Comparison of ENCODE assay signal across 17 cellular contexts in genomic region chr13:40878823-40879222, GRCh38.
DNase-seq lines count a peak whose midpoint lies in the region; ATAC-seq, FAIRE-seq and TF ChIP-seq lines count a peak whose summit lies in the region.
"Had no signal": no experiment of that assay in that cellular context is flagged by ENCODE, and none has a peak within 500 bp of the region (broad histone marks: within the 10 kb centered on the region; RNA-seq: fewer than 3 reads in every experiment).

No MANE protein-coding gene starts in this region.

- ATAC-seq in HepG2 (no peak), right lobe of liver (no peak), left ventricle myocardium superior (peak; percentile 70), HG02610 (IDR thresholded peaks at IDR 0.05; ENCODE audit: unreplicated experiment) (no peak)

- H3K9ac ChIP-seq in HepG2 (ENCODE audit: insufficient read depth, low read depth, low read length) (no peak overlapping the region), astrocyte (ENCODE audit: low read length) (no peak overlapping the region)
- H3K9ac ChIP-seq: GM23248 had no signal

- H3K4me2 ChIP-seq in HepG2 (ENCODE audit: low read depth, low read length) (0 out of 2 replicates have a peak overlapping the region, but pooled peaks have one; percentile 7), astrocyte (ENCODE audit: low read length) (no peak overlapping the region)

- peaks cover 25% of the 10 kb centered on the region for H3K4me1 ChIP-seq in HepG2 (ENCODE audit: insufficient read depth, low read length)
- H3K4me1 ChIP-seq in right lobe of liver: peaks cover 0 to 5% (median 0%) of the 10 kb centered on the region in 4 donors
- H3K4me1 ChIP-seq in astrocyte (ENCODE audit: insufficient read depth, low read length): no peaks in the 10 kb centered on the region
- H3K4me1 ChIP-seq in thyroid gland: peaks cover 61% of the 10 kb centered on the region in 2 donors
- H3K4me1 ChIP-seq in CD8-positive, alpha-beta memory T cell (ENCODE audit: insufficient read depth, low read length): no peaks in the 10 kb centered on the region
- H3K4me1 ChIP-seq: BE2C, Caco-2, HAP-1 had no signal

- H3K27ac Mint-ChIP-seq in astrocyte (ENCODE audit: unreplicated experiment): peak overlapping the region; percentile 51
- no peak overlapping the region for H3K27ac Mint-ChIP-seq in CD8-positive, alpha-beta memory T cell

- BruUV-seq in HepG2 (replicated peaks; lab: Mats Ljungman, UMichigan): no TSS peak

- intact Hi-C loops in HepG2 (cut with micrococcal nuclease; ENCODE audit: unreplicated experiment) (no loop called here), right lobe of liver (cut with DNase I) (no loop called here), left ventricle myocardium superior (cut with micrococcal nuclease) (no loop called here), thyroid gland (cut with DNase I) (no loop called here)

- H3K27me3 ChIP-seq in HepG2 (ENCODE audit: control insufficient read depth in 1 of 2, insufficient read depth in 2 of 2, low read length in 2 of 2) (no peaks in the 10 kb centered on the region), right lobe of liver (no peaks in the 10 kb centered on the region), astrocyte (ENCODE audit: insufficient read depth, low read length) (no peaks in the 10 kb centered on the region), thyroid gland (no peaks in the 10 kb centered on the region)
- no peaks in the 10 kb centered on the region for H3K27me3 ChIP-seq in CD8-positive, alpha-beta memory T cell (ENCODE audit: insufficient read depth, low read length, poor library complexity, severe bottlenecking)
- H3K27me3 ChIP-seq: BE2C had no signal

- WGBS in HepG2 (ENCODE audit: low lambda C conversion rate): 90% methylated on average over 7 of the region's 7 CpGs
- 86% methylated on average over 7 of the region's 7 CpGs for WGBS in right lobe of liver (ENCODE audit: insufficient coverage, low coverage, low lambda C conversion rate, missing lambda C conversion rate)
- 50% methylated on average over 7 of the region's 7 CpGs for WGBS in thyroid gland, 2 donors

- H3K4me3 ChIP-seq in HepG2 (replicated peaks in 1 of 3; ENCODE audit: insufficient read depth in 1 of 3, low read depth in 2 of 3, low read length in 3 of 3) (no peak overlapping the region), right lobe of liver (no peak overlapping the region), astrocyte (ENCODE audit: insufficient read depth, low read depth, low read length) (no peak overlapping the region), thyroid gland (replicated peaks in 1 of 3) (no peak overlapping the region)
- H3K4me3 ChIP-seq in CD8-positive, alpha-beta memory T cell (ENCODE audit: low read length): no peak overlapping the region
- H3K4me3 ChIP-seq: GM23248, HAP-1 had no signal

- no peak for TF ChIP-seq POLR2A in HepG2 (IDR thresholded peaks at IDR 0.05; ENCODE audit: insufficient read depth in 1 of 2, low read depth in 2 of 2, low read length in 2 of 2)
- TF ChIP-seq POLR2A in right lobe of liver (IDR thresholded peaks at IDR 0.05): no peak
- no peak for TF ChIP-seq POLR2A in thyroid gland (IDR thresholded peaks at IDR 0.05)

- POLR2A ChIA-PET in HepG2 (lab: Yijun Ruan, JAX): no interaction called here
- POLR2A ChIA-PET in CD8-positive, alpha-beta memory T cell (lab: Charles Lee): no interaction called here

- DNase-seq in HepG2 (ENCODE audit: low spot score) (no peak), right lobe of liver (no peak), astrocyte (ENCODE audit: low read depth) (no peak), left ventricle myocardium superior (no peak), thyroid gland (peak; percentile 75 to 80), GM19240 (ENCODE audit: insufficient read length, low spot score) (no peak)
- DNase-seq in CD8-positive, alpha-beta memory T cell: no peak
- DNase-seq: BE2C; C1 segment of cervical spinal cord; Caco-2; CD4-positive, CD25-positive, alpha-beta regulatory T cell; GF-D8; GM23248 had no signal

- H3K36me3 Mint-ChIP-seq in astrocyte (ENCODE audit: low read depth, unreplicated experiment): peaks cover 42% of the 10 kb centered on the region
- peaks cover 33 to 85% (median 80%) of the 10 kb centered on the region in 3 donors for H3K36me3 Mint-ChIP-seq in CD8-positive, alpha-beta memory T cell

- H3K9me3 Mint-ChIP-seq in astrocyte (ENCODE audit: unreplicated experiment): peaks cover 21% of the 10 kb centered on the region
- H3K9me3 Mint-ChIP-seq in CD8-positive, alpha-beta memory T cell: peaks cover 19 to 79% (median 62%) of the 10 kb centered on the region in 5 donors

- no peaks in the 10 kb centered on the region for H3K27me3 Mint-ChIP-seq in astrocyte (ENCODE audit: low read depth, unreplicated experiment)
- H3K27me3 Mint-ChIP-seq in CD8-positive, alpha-beta memory T cell: no peaks in the 10 kb centered on the region
- H3K27me3 Mint-ChIP-seq: CD4-positive, CD25-positive, alpha-beta regulatory T cell had no signal

- H2AFZ ChIP-seq in HepG2 (ENCODE audit: low read length): no peak overlapping the region
- H2AFZ ChIP-seq in astrocyte (ENCODE audit: low read depth, low read length): no peak overlapping the region
- H2AFZ ChIP-seq: GM23248 had no signal

- H3K36me3 ChIP-seq in HepG2 (replicated peaks in 1 of 2; ENCODE audit: control insufficient read depth in 1 of 2, insufficient read depth in 2 of 2, low read length in 2 of 2) (peaks cover 0 to 7% of the 10 kb centered on the region in 2 experiments; a peak in 1 of 5 replicates), right lobe of liver (peaks cover 0 to 3% (median 0%) of the 10 kb centered on the region in 4 donors), astrocyte (ENCODE audit: insufficient read depth, low read length) (no peaks in the 10 kb centered on the region), thyroid gland (no peaks in the 10 kb centered on the region)
- H3K36me3 ChIP-seq in CD8-positive, alpha-beta memory T cell (ENCODE audit: insufficient read depth, low read length): no peaks in the 10 kb centered on the region
- H3K36me3 ChIP-seq: BE2C, HAP-1 had no signal

- no peaks in the 10 kb centered on the region for H4K20me1 ChIP-seq in HepG2 (ENCODE audit: insufficient read depth, low read length)
- no peaks in the 10 kb centered on the region for H4K20me1 ChIP-seq in astrocyte (ENCODE audit: insufficient read depth, low read length)

- CTCF ChIA-PET in HepG2 (lab: Yijun Ruan, JAX; ENCODE audit: low intra/inter-chr PET ratio, low total read pairs): no interaction called here
- CTCF ChIA-PET in CD8-positive, alpha-beta memory T cell (lab: Charles Lee): no interaction called here

- H3K4me1 Mint-ChIP-seq in astrocyte (ENCODE audit: low read depth, unreplicated experiment): peaks cover 2% of the 10 kb centered on the region
- peaks cover 20 to 21% (median 20%) of the 10 kb centered on the region in 3 donors for H3K4me1 Mint-ChIP-seq in CD8-positive, alpha-beta memory T cell

- peaks cover 47% of the 10 kb centered on the region for H3K9me3 ChIP-seq in HepG2 (ENCODE audit: low read length)
- H3K9me3 ChIP-seq in right lobe of liver: peaks cover 0 to 4% (median 1%) of the 10 kb centered on the region in 4 donors
- H3K9me3 ChIP-seq in astrocyte (ENCODE audit: insufficient read depth, low read depth, low read length): peaks cover 13% of the 10 kb centered on the region
- H3K9me3 ChIP-seq in thyroid gland: no peaks in the 10 kb centered on the region
- peaks cover 23% of the 10 kb centered on the region for H3K9me3 ChIP-seq in CD8-positive, alpha-beta memory T cell (ENCODE audit: low read length)
- H3K9me3 ChIP-seq: BE2C, HAP-1 had no signal

- no peak for TF ChIP-seq RAD21 in HepG2 (CRISPR knock-in tag; IDR thresholded peaks at IDR 0.05)

- H3K27ac ChIP-seq in HepG2 (ENCODE audit: extremely low read length, insufficient read depth, low read length) (no peak overlapping the region), right lobe of liver (no peak overlapping the region), astrocyte (ENCODE audit: low read depth, low read length) (no peak overlapping the region), thyroid gland (peak overlapping the region; percentile 82 to 91 (median 89))
- no peak overlapping the region for H3K27ac ChIP-seq in CD8-positive, alpha-beta memory T cell (ENCODE audit: low read depth, low read length)
- H3K27ac ChIP-seq: GM23248 had no signal

- TF ChIP-seq EP300 in HepG2 (IDR thresholded peaks at IDR 0.05; ENCODE audit: low read depth in 2 of 2, low read length in 2 of 2): no peak
- no peak for TF ChIP-seq EP300 in HepG2 (CRISPR knock-in tag; IDR thresholded peaks at IDR 0.05; ENCODE audit: borderline replicate concordance)

- FAIRE-seq in HepG2 (lab: Jason Lieb, UNC) (no peak), astrocyte (lab: Jason Lieb, UNC) (no peak)
- FAIRE-seq: A204.1, D721Med had no signal

- no peak overlapping the region for H3K4me3 Mint-ChIP-seq in astrocyte (ENCODE audit: unreplicated experiment)
- H3K4me3 Mint-ChIP-seq in CD8-positive, alpha-beta memory T cell: no peak overlapping the region
- H3K4me3 Mint-ChIP-seq: CD4-positive, CD25-positive, alpha-beta regulatory T cell had no signal

- H3K79me2 ChIP-seq in HepG2 (ENCODE audit: insufficient read depth, low read length) (no peaks in the 10 kb centered on the region), astrocyte (ENCODE audit: insufficient read depth, low read length) (no peaks in the 10 kb centered on the region)

- TF ChIP-seq CTCF in HepG2 (CRISPR knock-in tag; IDR thresholded peaks at IDR 0.05) (no peak), right lobe of liver (IDR thresholded peaks at IDR 0.05) (no peak), astrocyte (IDR thresholded peaks at IDR 0.05; ENCODE audit: insufficient read depth, low read depth, low read length) (no peak), thyroid gland (IDR thresholded peaks at IDR 0.05) (no peak)

- in situ Hi-C loops in HepG2 (cut with HindIII; ENCODE audit: extremely low pct_ligation_motif_present, low pct_unique_long_range_greater_than_20kb): no loop called here

TF ChIP-seq in HepG2, 621 proteins besides CTCF, POLR2A, EP300 and RAD21:
- TF ChIP-seq NBN (conservative IDR thresholded peaks at IDR 0.05) (no peak), BRF2 (CRISPR knock-in tag; IDR thresholded peaks at IDR 0.05) (no peak), MIER3 (CRISPR knock-in tag; IDR thresholded peaks at IDR 0.05; ENCODE audit: borderline replicate concordance) (no peak), ZNF326 (CRISPR knock-in tag; IDR thresholded peaks at IDR 0.05; ENCODE audit: borderline replicate concordance) (no peak)

Comparison
In these comparisons a context has a peak if more than half of its experiments do, and no peak if none do; other contexts are left out.
1. DNase-seq: peak in thyroid gland (2 of 2); none in HepG2 (single experiment), right lobe of liver (0 of 3), astrocyte (single experiment), left ventricle myocardium superior (single experiment), GM19240 (single experiment) and CD8-positive, alpha-beta memory T cell (0 of 5).
2. H3K27ac ChIP-seq: peak in thyroid gland (3 of 3); none in HepG2 (single experiment), right lobe of liver (0 of 3), astrocyte (single experiment) and CD8-positive, alpha-beta memory T cell (single experiment).